In the genomic region with DNA sequence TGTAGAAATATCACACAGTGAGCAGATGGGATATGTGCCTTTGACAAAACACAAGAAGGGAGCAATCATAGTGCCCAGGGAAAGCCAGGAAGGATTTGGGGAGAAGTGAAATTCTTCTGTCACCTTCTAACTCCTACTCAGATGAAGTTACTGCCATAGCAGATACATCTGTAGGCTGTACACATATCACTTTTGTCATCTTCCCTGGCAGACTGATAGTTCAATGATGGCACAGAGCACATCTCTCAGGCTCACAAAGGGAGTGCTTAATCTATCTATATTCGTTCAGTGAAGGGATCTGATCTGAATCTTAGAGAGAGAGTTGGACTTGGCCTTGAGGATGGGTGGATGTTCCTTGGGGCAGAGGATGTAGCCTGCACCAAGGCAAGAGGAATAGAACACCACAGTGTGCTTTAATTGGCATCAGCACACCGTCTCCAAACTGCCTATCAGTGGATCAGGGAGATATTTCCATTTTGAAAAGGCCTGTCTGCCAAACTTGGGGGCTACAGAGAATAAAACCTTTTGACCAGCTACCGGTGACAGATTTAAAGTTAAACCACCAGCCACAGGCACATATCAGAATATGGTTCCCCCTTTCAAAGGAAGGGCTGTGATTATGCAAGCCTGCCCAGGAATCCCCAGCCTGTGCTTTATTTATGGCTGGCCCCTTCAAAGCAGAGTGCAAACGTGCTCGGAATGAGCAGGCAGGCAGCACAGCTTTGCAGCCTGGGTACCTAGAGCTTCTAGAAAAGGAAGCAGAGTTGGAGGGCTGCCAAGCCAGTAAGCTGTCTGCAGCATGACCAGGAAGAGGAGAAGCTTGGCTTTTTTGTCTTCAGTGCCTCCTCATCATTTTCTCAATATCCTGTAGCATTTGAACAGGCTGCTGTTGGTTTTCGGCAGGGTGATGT, we compare ENCODE assay signal across 8 cellular contexts.
DNase-seq lines count a peak whose midpoint lies in the region; ATAC-seq, FAIRE-seq and TF ChIP-seq lines count a peak whose summit lies in the region.

No MANE protein-coding gene starts in this region.

- peak; percentile 52 for DNase-seq in AG08395 (ENCODE audit: low spot score)
- DNase-seq in GM19239 (ENCODE audit: insufficient read length, low spot score) = no peak
- peak; percentile 64 to 90 (median 82) for DNase-seq in T-cell
- DNase-seq in ascending aorta (ENCODE audit: low spot score in 2 of 2) = peak; percentile 16 to 73
- DNase-seq in mesothelial cell of epicardium (ENCODE audit: low spot score in 2 of 2, unreplicated experiment in 2 of 2) = peak; percentile 66 to 71
- peak; percentile 34 for DNase-seq in stimulated activated CD8-positive, alpha-beta memory T cell treated with anti-CD3 and anti-CD28 coated beads, Interleukin-4, amount 100 ng/mL, for 24 hours (ENCODE audit: low read depth)
- no peak for DNase-seq in NK-92 (lab: John Stamatoyannopoulos, UW; ENCODE audit: unreplicated experiment)

- H3K27ac ChIP-seq in ascending aorta = no peak overlapping the region

- ATAC-seq in HG03575 (IDR thresholded peaks at IDR 0.05; ENCODE audit: extremely low read depth, insufficient number of reproducible peaks, low FRiP score, unreplicated experiment) = peak; percentile 40
- peak; percentile 91 to 96 (median 94) for ATAC-seq in T-cell (replicated peaks in 1 of 4)

- H3K36me3 ChIP-seq in ascending aorta = no peaks in the 10 kb centered on the region

- H3K9me3 Mint-ChIP-seq in T-cell (peaks cover 0 to 7% (median 1%) of the 10 kb centered on the region in 3 donors), mesothelial cell of epicardium (peaks cover 9% of the 10 kb centered on the region)

- no peaks in the 10 kb centered on the region for H3K36me3 Mint-ChIP-seq in T-cell
- H3K36me3 Mint-ChIP-seq in mesothelial cell of epicardium = no peaks in the 10 kb centered on the region

- no peak overlapping the region for H3K4me3 ChIP-seq in ascending aorta

- H3K4me1 Mint-ChIP-seq in T-cell (peaks cover 44 to 47% (median 45%) of the 10 kb centered on the region in 3 donors), mesothelial cell of epicardium (peaks cover 27% of the 10 kb centered on the region)

- intact Hi-C loops in ascending aorta (cut with DNase I) = no loop called here

- CTCF ChIA-PET in T-cell (lab: Charles Lee) = interaction anchor here (0.6 to 1.4 kb wide), 5 partner anchors 27 to 171 kb away, joined by 3 to 8 read pairs (median 4); no protein-coding TSS in a partner anchor

- H3K27ac Mint-ChIP-seq in T-cell (peak overlapping the region; percentile 82 to 88), mesothelial cell of epicardium (peak overlapping the region; percentile 28)

- H3K4me3 Mint-ChIP-seq in T-cell (peak overlapping the region; percentile 9 to 64 (median 29)), mesothelial cell of epicardium (no peak overlapping the region)

- POLR2A ChIA-PET in T-cell (lab: Charles Lee) = no interaction called here

- peak; percentile 40 for FAIRE-seq in GM19239 (lab: Jason Lieb, UNC)

- TF ChIP-seq CTCF in ascending aorta (IDR thresholded peaks at IDR 0.05) (no peak), mesothelial cell of epicardium (IDR thresholded peaks at IDR 0.05; ENCODE audit: unreplicated experiment) (no peak)

- no peaks in the 10 kb centered on the region for H3K27me3 ChIP-seq in ascending aorta

- H3K27me3 Mint-ChIP-seq in T-cell (no peaks in the 10 kb centered on the region), mesothelial cell of epicardium (ENCODE audit: low read depth) (no peaks in the 10 kb centered on the region)

- H3K9me3 ChIP-seq in ascending aorta = no peaks in the 10 kb centered on the region

- H3K4me1 ChIP-seq in ascending aorta = no peaks in the 10 kb centered on the region

Comparison
In these comparisons a context has a peak if more than half of its experiments do, and no peak if none do; other contexts are left out.
1. DNase-seq: peak in AG08395 (single experiment), T-cell (34 of 34), ascending aorta (2 of 2), mesothelial cell of epicardium (2 of 2) and stimulated activated CD8-positive, alpha-beta memory T cell treated with anti-CD3 and anti-CD28 coated beads, Interleukin-4, amount 100 ng/mL, for 24 hours (single experiment); none in GM19239 (single experiment) and NK-92 (single experiment).